29 cellular contexts compared by ENCODE assay signal in genomic region chr5:175739973-175740372, GRCh38.
"Had no signal": no experiment of that assay in that cellular context is flagged by ENCODE, and none has a peak within 500 bp of the region (broad histone marks: within the 10 kb centered on the region; RNA-seq: fewer than 3 reads in every experiment).

No MANE protein-coding gene starts in this region.

- H3K9me3 Mint-ChIP-seq: naive thymus-derived CD8-positive, alpha-beta T cell; natural killer cell treated with Interleukin-12 subunit alpha and Interleukin-12 subunit beta and Interleukin-15 and Interleukin-18, amount 100 ng/mL, for 72 hours; nephron progenitor cell; neural crest cell; stimulated activated effector memory CD8-positive, alpha-beta T cell treated with anti-CD3 and anti-CD28 coated beads, Interleukin-12 subunit alpha, Interleukin-12 subunit beta, amount 100 ng/mL, for 72 hours; stimulated activated naive CD8-positive, alpha-beta T cell treated with anti-CD3 and anti-CD28 coated beads, Interleukin-15, Interleukin-2, amounts not matched to agents 100 ng/mL and 50 ng/mL, for 24 hours had no signal

- FAIRE-seq: small intestine had no signal

- H3K36me3 Mint-ChIP-seq: naive B cell; naive thymus-derived CD8-positive, alpha-beta T cell; natural killer cell treated with Interleukin-12 subunit alpha and Interleukin-12 subunit beta and Interleukin-15 and Interleukin-18, amount 100 ng/mL, for 72 hours; stimulated activated effector memory CD8-positive, alpha-beta T cell treated with anti-CD3 and anti-CD28 coated beads, Interleukin-12 subunit alpha, Interleukin-12 subunit beta, amount 100 ng/mL, for 72 hours; stimulated activated naive B cell treated with anti-CD40 and anti-IgM and Interleukin-4, amounts not matched to agents 10 μg/mL and 1 μg/mL and 100 μg/mL, for 72 hours had no signal

- H3K27ac Mint-ChIP-seq: naive B cell; naive thymus-derived CD8-positive, alpha-beta T cell; natural killer cell treated with Interleukin-12 subunit alpha and Interleukin-12 subunit beta and Interleukin-15 and Interleukin-18, amount 100 ng/mL, for 72 hours; nephron progenitor cell; progenitor cell of endocrine pancreas; stimulated activated effector memory CD8-positive, alpha-beta T cell treated with anti-CD3 and anti-CD28 coated beads, Interleukin-12 subunit alpha, Interleukin-12 subunit beta, amount 100 ng/mL, for 72 hours; stimulated activated naive B cell treated with anti-CD40 and anti-IgM and Interleukin-4, amounts not matched to agents 10 μg/mL and 1 μg/mL and 100 μg/mL, for 72 hours; stimulated activated naive CD8-positive, alpha-beta T cell treated with anti-CD3 and anti-CD28 coated beads, Interleukin-15, Interleukin-2, amounts not matched to agents 100 ng/mL and 50 ng/mL, for 24 hours had no signal

- H3K27me3 ChIP-seq: ovary, right lobe of liver, testis, upper lobe of left lung, uterus had no signal

- H3K4me1 Mint-ChIP-seq: naive B cell; naive thymus-derived CD8-positive, alpha-beta T cell; nephron progenitor cell; stimulated activated effector memory CD8-positive, alpha-beta T cell treated with anti-CD3 and anti-CD28 coated beads, Interleukin-12 subunit alpha, Interleukin-12 subunit beta, amount 100 ng/mL, for 72 hours; stimulated activated naive B cell treated with anti-CD40 and anti-IgM and Interleukin-4, amounts not matched to agents 10 μg/mL and 1 μg/mL and 100 μg/mL, for 72 hours had no signal

- H3K9me3 ChIP-seq: neutrophil, ovary, psoas muscle, right lobe of liver, sigmoid colon, suprapubic skin, testis, tibial artery, transverse colon, upper lobe of left lung, uterus had no signal

- DNase-seq: naive B cell; naive thymus-derived CD8-positive, alpha-beta T cell; nephron progenitor cell; nucleus accumbens; ovary; psoas muscle; right cardiac atrium; right lobe of liver; sigmoid colon; small intestine; stimulated activated CD4-positive, alpha-beta T cell treated with anti-CD3 and anti-CD28 coated beads, Interleukin-15, amount 100 ng/mL, for 24 hours; stimulated activated CD4-positive, alpha-beta T cell treated with anti-CD3 and anti-CD28 coated beads, Interleukin-2, amount 100 ng/mL, for 48 hours; stimulated activated CD4-positive, alpha-beta T cell treated with anti-CD3 and anti-CD28 coated beads, Interleukin-4, amount 100 ng/mL, for 24 hours; stimulated activated naive B cell treated with anti-CD40 and anti-IgM and Interleukin-4, amounts not matched to agents 10 μg/mL and 1 μg/mL and 100 μg/mL, for 72 hours; stimulated activated naive CD4-positive, alpha-beta T cell treated with Interleukin-2 at 50 U/mL for 16 hours; stomach; testis; transverse colon; upper lobe of left lung; uterus had no signal

- H3K4me3 ChIP-seq: ovary, psoas muscle, right lobe of liver, sigmoid colon, stomach, suprapubic skin, testis, tibial artery, transverse colon, upper lobe of left lung, uterus had no signal

- H3K27ac ChIP-seq: neutrophil, ovary, parathyroid adenoma, psoas muscle, right lobe of liver, sigmoid colon, stomach, suprapubic skin, testis, tibial artery, transverse colon, upper lobe of left lung, uterus had no signal

- H3K4me1 ChIP-seq: parathyroid adenoma, psoas muscle, right lobe of liver, sigmoid colon, stomach, suprapubic skin, testis, tibial artery, transverse colon, upper lobe of left lung, uterus had no signal

- ATAC-seq: naive thymus-derived CD8-positive, alpha-beta T cell; natural killer cell treated with Interleukin-12 subunit alpha and Interleukin-12 subunit beta and Interleukin-15 and Interleukin-18, amount 100 ng/mL, for 72 hours; psoas muscle; right cardiac atrium; right lobe of liver; stimulated activated effector memory CD8-positive, alpha-beta T cell treated with anti-CD3 and anti-CD28 coated beads, Interleukin-12 subunit alpha, Interleukin-12 subunit beta, amount 100 ng/mL, for 72 hours; stimulated activated naive B cell treated with anti-CD40 and anti-IgM and Interleukin-4, amounts not matched to agents 10 μg/mL and 1 μg/mL and 100 μg/mL, for 72 hours had no signal

- H3K4me3 Mint-ChIP-seq: naive B cell; naive thymus-derived CD8-positive, alpha-beta T cell; natural killer cell treated with Interleukin-12 subunit alpha and Interleukin-12 subunit beta and Interleukin-15 and Interleukin-18, amount 100 ng/mL, for 72 hours; nephron progenitor cell; neural crest cell; stimulated activated effector memory CD8-positive, alpha-beta T cell treated with anti-CD3 and anti-CD28 coated beads, Interleukin-12 subunit alpha, Interleukin-12 subunit beta, amount 100 ng/mL, for 72 hours; stimulated activated naive B cell treated with anti-CD40 and anti-IgM and Interleukin-4, amounts not matched to agents 10 μg/mL and 1 μg/mL and 100 μg/mL, for 72 hours; stimulated activated naive CD8-positive, alpha-beta T cell treated with anti-CD3 and anti-CD28 coated beads, Interleukin-15, Interleukin-2, amounts not matched to agents 100 ng/mL and 50 ng/mL, for 24 hours had no signal

- H3K36me3 ChIP-seq: neutrophil, ovary, right lobe of liver, sigmoid colon, stomach, suprapubic skin, tibial artery, transverse colon, upper lobe of left lung, uterus had no signal
